Comparison of ENCODE assay signal across 17 cellular contexts in genomic region chr2:19264847-19265246, GRCh38.
"Had no signal": no experiment of that assay in that cellular context is flagged by ENCODE, and none has a peak within 500 bp of the region (broad histone marks: within the 10 kb centered on the region; RNA-seq: fewer than 3 reads in every experiment).

No MANE protein-coding gene starts in this region.

- ATAC-seq: foreskin keratinocyte, gastroesophageal sphincter, heart left ventricle, left cardiac atrium, left lung, left ventricle myocardium superior, lower lobe of right lung, mucosa of descending colon had no signal

- DNase-seq: colonic mucosa; cortex of kidney; dorsolateral prefrontal cortex; effector CD4-positive, alpha-beta T cell; effector memory CD4-positive, alpha-beta T cell; foreskin keratinocyte; heart left ventricle; hypothalamus; immature natural killer cell; left cardiac atrium; left lung; left ventricle myocardium superior; lower lobe of right lung; mesenchymal stem cell; mucosa of descending colon; naive B cell had no signal
